Comparison of ENCODE assay signal across 9 cellular contexts in the genomic region with DNA sequence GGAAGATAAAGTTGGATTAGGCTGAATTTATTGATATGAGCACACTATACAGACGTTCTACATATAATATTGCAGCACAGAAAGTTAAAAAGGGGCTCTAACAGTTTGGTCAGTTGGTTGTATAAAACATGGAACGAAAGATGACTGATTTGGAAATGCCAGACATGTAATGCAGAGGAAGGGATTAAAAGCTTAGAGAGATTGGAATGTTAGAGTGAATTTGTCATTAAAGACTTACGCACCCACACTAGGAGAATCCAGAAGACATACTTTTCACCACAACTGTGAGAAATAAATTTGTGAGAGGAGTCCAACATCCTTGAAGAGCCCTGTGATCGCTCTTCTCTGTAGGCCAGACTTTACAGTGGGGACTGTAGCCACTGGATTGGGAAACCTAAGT.
"Had no signal": no experiment of that assay in that cellular context is flagged by ENCODE, and none has a peak within 500 bp of the region (broad histone marks: within the 10 kb centered on the region; RNA-seq: fewer than 3 reads in every experiment).

No MANE protein-coding gene starts in this region.

- H2AFZ ChIP-seq: GM23248 had no signal

- H3K4me3 ChIP-seq: GM23248, HAP-1 had no signal

- H3K27ac ChIP-seq: GM23248, HL-60 had no signal

- FAIRE-seq: HepG2 had no signal

- DNase-seq: GM23248, GOT3, H7, HFFc6, KBM-7 had no signal

- ATAC-seq: HCT116, HepG2 had no signal

- H3K9me3 ChIP-seq: HAP-1 had no signal

- H3K9ac ChIP-seq: GM23248 had no signal

- H3K36me3 ChIP-seq: HAP-1 had no signal
